ENCODE assay signal across 8 cellular contexts in the genomic region with DNA sequence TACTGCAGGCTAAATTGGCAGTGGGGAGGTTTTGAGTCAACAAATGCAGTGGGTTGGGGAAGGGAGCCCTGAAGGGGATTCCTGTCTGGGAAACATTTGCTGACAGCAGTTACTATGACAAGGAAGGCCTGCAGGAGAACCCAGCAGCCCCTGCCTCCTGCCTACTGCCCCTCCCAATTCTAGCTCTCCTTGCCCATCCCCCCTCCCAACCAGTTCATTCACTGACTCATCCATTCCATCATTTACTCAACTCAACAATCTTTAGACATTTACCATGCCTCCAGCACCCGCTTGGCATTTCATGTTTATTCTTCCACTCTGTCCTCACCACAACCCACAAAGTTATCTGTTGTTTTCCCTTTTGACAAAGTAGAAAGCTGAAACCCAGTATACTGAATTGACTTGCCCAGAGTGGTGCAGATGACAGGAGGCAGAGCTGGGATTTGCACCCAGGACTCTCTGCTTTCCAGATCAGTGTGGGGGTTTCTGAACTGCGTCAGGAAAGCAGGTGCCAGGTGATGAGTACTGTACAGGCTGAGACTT.
DNase-seq lines count a peak whose midpoint lies in the region; ATAC-seq and TF ChIP-seq lines count a peak whose summit lies in the region.

No MANE protein-coding gene starts in this region.

- peak; percentile 89 for DNase-seq in EH (ENCODE audit: low read depth)
- peak; percentile 82 for DNase-seq in RPMI7951 (ENCODE audit: low read depth)
- DNase-seq in astrocyte of the cerebellum (ENCODE audit: low read depth): peak; percentile 34
- peak; percentile 46 for DNase-seq in neural progenitor cell (ENCODE audit: low spot score)
- DNase-seq in ovary: no peak
- no peak for DNase-seq in cerebellum (ENCODE audit: low spot score)

- 79 to 85% (median 81%) methylated on average over 2 of the region's 2 CpGs for WGBS in ovary, 3 donors

- peak overlapping the region; percentile 58 for H3K4me3 Mint-ChIP-seq in neural progenitor cell

- TF ChIP-seq POLR2A in ovary (IDR thresholded peaks at IDR 0.05): no peak

- H3K27ac ChIP-seq in neural progenitor cell: peak overlapping the region; percentile 6
- no peak overlapping the region for H3K27ac ChIP-seq in ovary

- no peak for ATAC-seq in HG02678 (IDR thresholded peaks at IDR 0.05; ENCODE audit: unreplicated experiment)
- ATAC-seq in HG02938 (IDR thresholded peaks at IDR 0.05; ENCODE audit: unreplicated experiment): no peak

- H3K4me1 ChIP-seq in neural progenitor cell: peaks cover 52% of the 10 kb centered on the region
- no peaks in the 10 kb centered on the region for H3K4me1 ChIP-seq in ovary (ENCODE audit: insufficient read depth)

- no peak overlapping the region for H3K9ac ChIP-seq in neural progenitor cell

- H3K4me1 Mint-ChIP-seq in neural progenitor cell: peaks cover 32% of the 10 kb centered on the region

- peak overlapping the region; percentile 52 for H3K27ac Mint-ChIP-seq in neural progenitor cell

- no peaks in the 10 kb centered on the region for H4K20me1 ChIP-seq in neural progenitor cell (ENCODE audit: low read depth)

- H3K9me3 Mint-ChIP-seq in neural progenitor cell: peaks cover 2% of the 10 kb centered on the region

- H3K36me3 Mint-ChIP-seq in neural progenitor cell: no peaks in the 10 kb centered on the region

- H3K27me3 Mint-ChIP-seq in neural progenitor cell (ENCODE audit: insufficient read depth, low read depth): peaks cover 9% of the 10 kb centered on the region

- TF ChIP-seq EP300 in ovary (IDR thresholded peaks at IDR 0.05): no peak

- intact Hi-C loops in ovary (cut with DNase I): no loop called here

- H3K9me3 ChIP-seq in neural progenitor cell (ENCODE audit: low read depth) (no peaks in the 10 kb centered on the region), ovary (no peaks in the 10 kb centered on the region)

- TF ChIP-seq CTCF in astrocyte of the cerebellum (IDR thresholded peaks at IDR 0.05; ENCODE audit: low read depth, low read length, missing control alignments): no peak
- no peak for TF ChIP-seq CTCF in neural progenitor cell (IDR thresholded peaks at IDR 0.05)
- no peak for TF ChIP-seq CTCF in ovary (IDR thresholded peaks at IDR 0.05)

- no peaks in the 10 kb centered on the region for H3K79me2 ChIP-seq in neural progenitor cell (ENCODE audit: low read depth)

- H3K36me3 ChIP-seq in neural progenitor cell (no peaks in the 10 kb centered on the region), ovary (no peaks in the 10 kb centered on the region)

- H3K4me3 ChIP-seq in astrocyte of the cerebellum (ENCODE audit: low read depth, low read length): no peak overlapping the region
- no peak overlapping the region for H3K4me3 ChIP-seq in neural progenitor cell
- H3K4me3 ChIP-seq in ovary: no peak overlapping the region

- H3F3A ChIP-seq in neural progenitor cell (ENCODE audit: low read depth): peaks cover 48% of the 10 kb centered on the region

- in situ Hi-C loops in astrocyte of the cerebellum (cut with HindIII; ENCODE audit: low sequenced_read_pairs): no loop called here

- no peak overlapping the region for H2AFZ ChIP-seq in neural progenitor cell (replicated peaks)

- H3K27me3 ChIP-seq in neural progenitor cell (no peaks in the 10 kb centered on the region), ovary (no peaks in the 10 kb centered on the region)

- peak overlapping the region; percentile 40 for H3K4me2 ChIP-seq in neural progenitor cell

Comparison
In these comparisons a context has a peak if more than half of its experiments do, and no peak if none do; other contexts are left out.
1. DNase-seq: peak in EH (single experiment), RPMI7951 (single experiment), astrocyte of the cerebellum (single experiment) and neural progenitor cell (single experiment); none in ovary (0 of 5) and cerebellum (single experiment).